ENCODE assay signal across 16 cellular contexts in genomic region chr16:72399811-72400210, GRCh38.
"Had no signal": no experiment of that assay in that cellular context is flagged by ENCODE, and none has a peak within 500 bp of the region (broad histone marks: within the 10 kb centered on the region; RNA-seq: fewer than 3 reads in every experiment).

No MANE protein-coding gene starts in this region.

- FAIRE-seq: urothelium cell line had no signal

- H2AFZ ChIP-seq: neural progenitor cell, parathyroid adenoma had no signal

- H3K4me2 ChIP-seq: neural progenitor cell had no signal

- H3K27me3 ChIP-seq: neural progenitor cell, ovary, stomach, thyroid gland, tibial nerve, upper lobe of left lung, vagina had no signal

- H3K9me3 ChIP-seq: ovary, psoas muscle, stomach, thyroid gland, upper lobe of left lung, vagina had no signal

- H3K36me3 ChIP-seq: neural progenitor cell, ovary, stomach, thoracic aorta, thyroid gland, tibial nerve, upper lobe of left lung, vagina had no signal

- H3K79me2 ChIP-seq: parathyroid adenoma had no signal

- H3K4me3 ChIP-seq: neural progenitor cell, ovary, psoas muscle, skin epidermis, stomach, thoracic aorta, thyroid gland, tibial nerve, upper lobe of left lung, vagina had no signal

- ATAC-seq: stimulated activated effector memory CD8-positive, alpha-beta T cell treated with anti-CD3 and anti-CD28 coated beads, Interleukin-12 subunit alpha, Interleukin-12 subunit beta, amount 100 ng/mL, for 72 hours had no signal

- H3K27ac ChIP-seq: neural progenitor cell, ovary, parathyroid adenoma, psoas muscle, skin epidermis, stomach, thoracic aorta, thyroid gland, tibial nerve, upper lobe of left lung, vagina had no signal

- H3K4me1 ChIP-seq: parathyroid adenoma, psoas muscle, stomach, thyroid gland, upper lobe of left lung, vagina had no signal

- H3K9ac ChIP-seq: neural progenitor cell, parathyroid adenoma had no signal

- DNase-seq: natural killer cell, occipital lobe, psoas muscle, right cardiac atrium, stomach had no signal
